In genomic region chr3:122030381-122031122, GRCh38 we compare ENCODE assay signal across 9 cellular contexts. TPM values are rescaled to one million over a fixed set of nuclear protein-coding genes. Genes with fewer than 3 reads are reported as not detected.
DNase-seq lines count a peak whose midpoint lies in the region; ATAC-seq, FAIRE-seq and TF ChIP-seq lines count a peak whose summit lies in the region.
"Had no signal": no experiment of that assay in that cellular context is flagged by ENCODE, and none has a peak within 500 bp of the region (broad histone marks: within the 10 kb centered on the region; RNA-seq: fewer than 3 reads in every experiment).

No MANE protein-coding gene starts in this region.

- peaks cover 21% of the 10 kb centered on the region for H3K9me3 Mint-ChIP-seq in activated CD4-positive, alpha-beta T cell treated with anti-CD3 and anti-CD28 coated beads, Interleukin-2, amount 10 ng/mL, durations not matched to agents 24 days and 14 days

- H3K27me3 ChIP-seq in SU-DHL-6 (ENCODE audit: low read length) = no peaks in the 10 kb centered on the region
- no peaks in the 10 kb centered on the region for H3K27me3 ChIP-seq in smooth muscle cell (ENCODE audit: low read depth)
- no peaks in the 10 kb centered on the region for H3K27me3 ChIP-seq in HepG2 (ENCODE audit: control insufficient read depth in 1 of 2, insufficient read depth in 2 of 2, low read length in 2 of 2)
- H3K27me3 ChIP-seq: BLaER1 had no signal

- H3K9me2 ChIP-seq in SU-DHL-6 (replicated peaks; ENCODE audit: insufficient read depth, low read length) = no peaks in the 10 kb centered on the region

- H4K20me1 ChIP-seq in SU-DHL-6 (ENCODE audit: low read depth, low read length) = no peaks in the 10 kb centered on the region
- no peaks in the 10 kb centered on the region for H4K20me1 ChIP-seq in smooth muscle cell (ENCODE audit: low read depth)
- no peaks in the 10 kb centered on the region for H4K20me1 ChIP-seq in HepG2 (ENCODE audit: insufficient read depth, low read length)
- H4K20me1 ChIP-seq: BLaER1 had no signal

- CTCF ChIA-PET in HepG2 (lab: Yijun Ruan, JAX; ENCODE audit: low intra/inter-chr PET ratio, low total read pairs) = no interaction called here

- no peaks in the 10 kb centered on the region; the same call in 1 of the 2 replicates for H3K79me2 ChIP-seq in SU-DHL-6 (ENCODE audit: insufficient read depth, low read length)
- H3K79me2 ChIP-seq in smooth muscle cell (ENCODE audit: low read depth) = no peaks in the 10 kb centered on the region
- H3K79me2 ChIP-seq in HepG2 (ENCODE audit: insufficient read depth, low read length) = no peaks in the 10 kb centered on the region

- H3K27ac Mint-ChIP-seq in activated CD4-positive, alpha-beta T cell treated with anti-CD3 and anti-CD28 coated beads, Interleukin-2, amount 10 ng/mL, durations not matched to agents 24 days and 14 days = peak overlapping the region; percentile 87

- TF ChIP-seq POLR2A in GM12892 (IDR thresholded peaks at IDR 0.05; ENCODE audit: low read depth, low read length) (no peak), HepG2 (IDR thresholded peaks at IDR 0.05; ENCODE audit: insufficient read depth in 1 of 2, low read depth in 2 of 2, low read length in 2 of 2) (no peak)

- peaks cover 13% of the 10 kb centered on the region for H3K4me1 Mint-ChIP-seq in activated CD4-positive, alpha-beta T cell treated with anti-CD3 and anti-CD28 coated beads, Interleukin-2, amount 10 ng/mL, durations not matched to agents 24 days and 14 days

- H3K4me3 Mint-ChIP-seq in activated CD4-positive, alpha-beta T cell treated with anti-CD3 and anti-CD28 coated beads, Interleukin-2, amount 10 ng/mL, durations not matched to agents 24 days and 14 days = peak overlapping the region; percentile 20

- TF ChIP-seq EP300 in HepG2 (IDR thresholded peaks at IDR 0.05; ENCODE audit: low read depth in 2 of 2, low read length in 2 of 2) (no peak), HepG2 (CRISPR knock-in tag; IDR thresholded peaks at IDR 0.05; ENCODE audit: borderline replicate concordance) (no peak)

- H3K4me3 ChIP-seq in SU-DHL-6 (ENCODE audit: insufficient read depth, low read length, poor library complexity, severe bottlenecking) (no peak overlapping the region), smooth muscle cell (no peak overlapping the region), HepG2 (replicated peaks in 1 of 3; ENCODE audit: insufficient read depth in 1 of 3, low read depth in 2 of 3, low read length in 3 of 3) (no peak overlapping the region)
- H3K4me3 ChIP-seq: BLaER1 had no signal

- DNase-seq in activated CD4-positive, alpha-beta T cell treated with anti-CD3 and anti-CD28 coated beads, Interleukin-2, amount 10 ng/mL, durations not matched to agents 24 days and 14 days = peak; percentile 77
- DNase-seq in activated CD4-positive, alpha-beta T cell treated with anti-CD3 and anti-CD28 coated beads, Interleukin-2, amount 50 U/mL, for 48 hours = no peak
- DNase-seq in smooth muscle cell (lab: John Stamatoyannopoulos, UW; ENCODE audit: unreplicated experiment) = no peak
- no peak for DNase-seq in GM12892 (ENCODE audit: insufficient read length)
- no peak for DNase-seq in NCI-H748 treated with DMSO at 0.1 percent for 48 hours (lab: John Stamatoyannopoulos, UW)
- DNase-seq in HepG2 (ENCODE audit: low spot score) = no peak

- 86% methylated on average over 3 of the region's 3 CpGs for WGBS in smooth muscle cell (ENCODE audit: low lambda C conversion rate)
- WGBS in HepG2 (ENCODE audit: low lambda C conversion rate) = 3% methylated on average over 3 of the region's 3 CpGs

- intact Hi-C loops in activated CD4-positive, alpha-beta T cell treated with anti-CD3 and anti-CD28 coated beads, Interleukin-2, amount 10 ng/mL, durations not matched to agents 24 days and 14 days (cut with micrococcal nuclease) = loop anchor here (2.0 kb wide), 1 partner anchor 16 kb away; no protein-coding TSS in a partner anchor
- intact Hi-C loops in HepG2 (cut with micrococcal nuclease; ENCODE audit: unreplicated experiment) = no loop called here

- TF ChIP-seq RAD21 in HepG2 (CRISPR knock-in tag; IDR thresholded peaks at IDR 0.05) = no peak

- H3K27me3 Mint-ChIP-seq in activated CD4-positive, alpha-beta T cell treated with anti-CD3 and anti-CD28 coated beads, Interleukin-2, amount 10 ng/mL, durations not matched to agents 24 days and 14 days = peaks cover 3% of the 10 kb centered on the region

- H3K9me3 ChIP-seq in SU-DHL-6 (ENCODE audit: insufficient read depth, low read length) (peaks cover 7% of the 10 kb centered on the region; the same call in 1 of the 2 replicates), smooth muscle cell (replicated peaks; ENCODE audit: low read depth) (no peaks in the 10 kb centered on the region), HepG2 (ENCODE audit: low read length) (no peaks in the 10 kb centered on the region)

- BruUV-seq in HepG2 (replicated peaks; lab: Mats Ljungman, UMichigan) = no TSS peak

- no peak for TF ChIP-seq CTCF in SU-DHL-6 (IDR thresholded peaks at IDR 0.05; ENCODE audit: insufficient read depth, low read length, poor library complexity, severe bottlenecking)
- no peak for TF ChIP-seq CTCF in smooth muscle cell (IDR thresholded peaks at IDR 0.05; ENCODE audit: borderline replicate concordance, insufficient read depth, poor library complexity, severe bottlenecking)
- no peak for TF ChIP-seq CTCF in HepG2 (CRISPR knock-in tag; IDR thresholded peaks at IDR 0.05)

- peak overlapping the region; percentile 16; the same call in 1 of the 2 replicates for H3K9ac ChIP-seq in SU-DHL-6 (ENCODE audit: low read length)
- H3K9ac ChIP-seq in smooth muscle cell (ENCODE audit: low read depth) = no peak overlapping the region
- H3K9ac ChIP-seq in HepG2 (ENCODE audit: insufficient read depth, low read depth, low read length) = no peak overlapping the region
- H3K9ac ChIP-seq: BLaER1 had no signal

- POLR2A ChIA-PET in HepG2 (lab: Yijun Ruan, JAX) = no interaction called here

- H2AFZ ChIP-seq in SU-DHL-6 (ENCODE audit: low read depth, low read length, severe bottlenecking) = peak overlapping the region; percentile 29
- peak overlapping the region; percentile 42 for H2AFZ ChIP-seq in smooth muscle cell (ENCODE audit: low read depth)
- H2AFZ ChIP-seq in HepG2 (ENCODE audit: low read length) = no peak overlapping the region

- ATAC-seq in HG02840 (IDR thresholded peaks at IDR 0.05; ENCODE audit: low FRiP score, unreplicated experiment) (peak; percentile 57), HepG2 (no peak)

- H3K4me1 ChIP-seq in smooth muscle cell (ENCODE audit: low read depth) = no peaks in the 10 kb centered on the region
- H3K4me1 ChIP-seq in HepG2 (ENCODE audit: insufficient read depth, low read length) = no peaks in the 10 kb centered on the region
- H3K4me1 ChIP-seq: BLaER1 had no signal

- H3K27ac ChIP-seq in SU-DHL-6 (ENCODE audit: low read depth, low read length) (peak overlapping the region; percentile 71), smooth muscle cell (ENCODE audit: low read depth) (no peak overlapping the region), HepG2 (ENCODE audit: extremely low read length, insufficient read depth, low read length) (no peak overlapping the region)
- H3K27ac ChIP-seq: BLaER1 had no signal

- peaks cover 19% of the 10 kb centered on the region; the same call in 1 of the 2 replicates for H3F3A ChIP-seq in SU-DHL-6 (ENCODE audit: insufficient read depth)
- no peaks in the 10 kb centered on the region for H3F3A ChIP-seq in smooth muscle cell (ENCODE audit: low read depth)

- H3K36me3 ChIP-seq in SU-DHL-6 (ENCODE audit: low read length) (peaks cover 16% of the 10 kb centered on the region), smooth muscle cell (ENCODE audit: low read depth) (no peaks in the 10 kb centered on the region), HepG2 (replicated peaks in 1 of 2; ENCODE audit: control insufficient read depth in 1 of 2, insufficient read depth in 2 of 2, low read length in 2 of 2) (no peaks in the 10 kb centered on the region)
- H3K36me3 ChIP-seq: BLaER1 had no signal

- H3K4me2 ChIP-seq in SU-DHL-6 (ENCODE audit: low read depth, low read length, poor library complexity, severe bottlenecking) = peak overlapping the region; percentile 43
- H3K4me2 ChIP-seq in smooth muscle cell = no peak overlapping the region
- H3K4me2 ChIP-seq in HepG2 (ENCODE audit: low read depth, low read length) = no peak overlapping the region
- H3K4me2 ChIP-seq: BLaER1 had no signal

- in situ Hi-C loops in HepG2 (cut with HindIII; ENCODE audit: extremely low pct_ligation_motif_present, low pct_unique_long_range_greater_than_20kb) = no loop called here

- peaks cover 3% of the 10 kb centered on the region for H3K36me3 Mint-ChIP-seq in activated CD4-positive, alpha-beta T cell treated with anti-CD3 and anti-CD28 coated beads, Interleukin-2, amount 10 ng/mL, durations not matched to agents 24 days and 14 days (ENCODE audit: low read depth)

- no peak for FAIRE-seq in GM12892 (lab: Jason Lieb, UNC)
- no peak for FAIRE-seq in HepG2 (lab: Jason Lieb, UNC)

RNA-seq across cellular contexts. Expression of gene ILDR1, which starts 8.5 kb away (rescaled TPM):
- total RNA-seq in activated CD4-positive, alpha-beta T cell treated with anti-CD3 and anti-CD28 coated beads, Interleukin-2, amount 10 ng/mL, durations not matched to agents 24 days and 14 days = 0.16 and 0.17 TPM in 2 replicates
- total RNA-seq in smooth muscle cell (1.4 TPM in 1 of 2 replicates, not detected in the other), HepG2 (2016; rRNA removed; fragmentation: Illumina TruSeq; extraction: Trizol) (not detected in 2 replicates)
- polyA plus RNA-seq in smooth muscle cell (1.4 TPM in 1 of 2 replicates, not detected in the other), HepG2 (2011; rRNA removed) (not detected in 2 replicates)
- 3.3 TPM for polyA plus RNA-seq in GM12892 (2012; ENCODE audit: missing spikeins)
- total RNA-seq in HepG2 (2016; cell fraction: cytosol; rRNA removed; fragmentation: Illumina TruSeq; extraction: Trizol; ENCODE audit: low read depth) = not detected in 2 replicates
- not detected in 2 replicates for total RNA-seq in HepG2 (2016; cell fraction: insoluble cytoplasmic fraction; rRNA removed; fragmentation: Illumina TruSeq; extraction: Trizol)
- total RNA-seq in HepG2 (2016; cell fraction: membrane; rRNA removed; fragmentation: Illumina TruSeq; extraction: Trizol) = not detected in 2 replicates
- total RNA-seq in HepG2 (2016; cell fraction: nucleus; rRNA removed; fragmentation: Illumina TruSeq; extraction: Trizol) = not detected in 2 replicates
- not detected in 2 replicates for polyA plus RNA-seq in HepG2 (2011; cell fraction: cytosol; rRNA removed)
- not detected in 2 replicates for polyA plus RNA-seq in HepG2 (2011; cell fraction: nucleus; rRNA removed)
- polyA plus RNA-seq in HepG2 (2012) = 0.09 TPM in 1 of 2 replicates, not detected in the other
- not detected in 2 replicates for polyA plus RNA-seq in HepG2 (2016; cell fraction: cytosol; fragmentation: Illumina TruSeq; extraction: Trizol; ENCODE audit: low read depth)
- polyA plus RNA-seq in HepG2 (2016; cell fraction: insoluble cytoplasmic fraction; fragmentation: Illumina TruSeq; extraction: Trizol; ENCODE audit: low read depth) = not detected in 2 replicates
- not detected in 2 replicates for polyA plus RNA-seq in HepG2 (2016; cell fraction: membrane; fragmentation: Illumina TruSeq; extraction: Trizol; ENCODE audit: low read depth)
- polyA plus RNA-seq in HepG2 (2016; cell fraction: nucleus; fragmentation: Illumina TruSeq; extraction: Trizol; ENCODE audit: insufficient read depth, low read depth) = not detected in 2 replicates
- not detected in 2 replicates for polyA minus RNA-seq in HepG2 (2011; rRNA and poly(A)+ RNA removed; ENCODE audit: low replicate concordance)
- not detected in 2 replicates for polyA minus RNA-seq in HepG2 (2011; cell fraction: cytosol; rRNA and poly(A)+ RNA removed)
- not detected in 2 replicates for polyA minus RNA-seq in HepG2 (2011; cell fraction: nucleus; rRNA and poly(A)+ RNA removed)

RNA-seq across cellular contexts. Expression of gene CD86, which starts 24.6 kb away (rescaled TPM):
- 1.4 TPM in 2 replicates for total RNA-seq in activated CD4-positive, alpha-beta T cell treated with anti-CD3 and anti-CD28 coated beads, Interleukin-2, amount 10 ng/mL, durations not matched to agents 24 days and 14 days
- total RNA-seq in smooth muscle cell = not detected in 2 replicates
- polyA plus RNA-seq in smooth muscle cell = not detected in 2 replicates
- 21.2 TPM for polyA plus RNA-seq in GM12892 (2012; ENCODE audit: missing spikeins)
- not detected in 2 replicates for total RNA-seq in HepG2 (2016; rRNA removed; fragmentation: Illumina TruSeq; extraction: Trizol)
- not detected in 2 replicates for total RNA-seq in HepG2 (2016; cell fraction: cytosol; rRNA removed; fragmentation: Illumina TruSeq; extraction: Trizol; ENCODE audit: low read depth)
- total RNA-seq in HepG2 (2016; cell fraction: insoluble cytoplasmic fraction; rRNA removed; fragmentation: Illumina TruSeq; extraction: Trizol) = not detected in 2 replicates
- not detected in 2 replicates for total RNA-seq in HepG2 (2016; cell fraction: membrane; rRNA removed; fragmentation: Illumina TruSeq; extraction: Trizol)
- total RNA-seq in HepG2 (2016; cell fraction: nucleus; rRNA removed; fragmentation: Illumina TruSeq; extraction: Trizol) = not detected in 2 replicates
- not detected in 2 replicates for polyA plus RNA-seq in HepG2 (2011; rRNA removed)
- not detected in 2 replicates for polyA plus RNA-seq in HepG2 (2011; cell fraction: cytosol; rRNA removed)
- polyA plus RNA-seq in HepG2 (2011; cell fraction: nucleus; rRNA removed) = not detected in 2 replicates
- not detected in 2 replicates for polyA plus RNA-seq in HepG2 (2012)
- polyA plus RNA-seq in HepG2 (2016; cell fraction: cytosol; fragmentation: Illumina TruSeq; extraction: Trizol; ENCODE audit: low read depth) = not detected in 2 replicates
- polyA plus RNA-seq in HepG2 (2016; cell fraction: insoluble cytoplasmic fraction; fragmentation: Illumina TruSeq; extraction: Trizol; ENCODE audit: low read depth) = not detected in 2 replicates
- not detected in 2 replicates for polyA plus RNA-seq in HepG2 (2016; cell fraction: membrane; fragmentation: Illumina TruSeq; extraction: Trizol; ENCODE audit: low read depth)
- polyA plus RNA-seq in HepG2 (2016; cell fraction: nucleus; fragmentation: Illumina TruSeq; extraction: Trizol; ENCODE audit: insufficient read depth, low read depth) = not detected in 2 replicates
- not detected in 2 replicates for polyA minus RNA-seq in HepG2 (2011; rRNA and poly(A)+ RNA removed; ENCODE audit: low replicate concordance)
- not detected in 2 replicates for polyA minus RNA-seq in HepG2 (2011; cell fraction: cytosol; rRNA and poly(A)+ RNA removed)
- polyA minus RNA-seq in HepG2 (2011; cell fraction: nucleus; rRNA and poly(A)+ RNA removed) = not detected in 2 replicates
